Comparison of ENCODE assay signal across 8 cellular contexts in the genomic region with DNA sequence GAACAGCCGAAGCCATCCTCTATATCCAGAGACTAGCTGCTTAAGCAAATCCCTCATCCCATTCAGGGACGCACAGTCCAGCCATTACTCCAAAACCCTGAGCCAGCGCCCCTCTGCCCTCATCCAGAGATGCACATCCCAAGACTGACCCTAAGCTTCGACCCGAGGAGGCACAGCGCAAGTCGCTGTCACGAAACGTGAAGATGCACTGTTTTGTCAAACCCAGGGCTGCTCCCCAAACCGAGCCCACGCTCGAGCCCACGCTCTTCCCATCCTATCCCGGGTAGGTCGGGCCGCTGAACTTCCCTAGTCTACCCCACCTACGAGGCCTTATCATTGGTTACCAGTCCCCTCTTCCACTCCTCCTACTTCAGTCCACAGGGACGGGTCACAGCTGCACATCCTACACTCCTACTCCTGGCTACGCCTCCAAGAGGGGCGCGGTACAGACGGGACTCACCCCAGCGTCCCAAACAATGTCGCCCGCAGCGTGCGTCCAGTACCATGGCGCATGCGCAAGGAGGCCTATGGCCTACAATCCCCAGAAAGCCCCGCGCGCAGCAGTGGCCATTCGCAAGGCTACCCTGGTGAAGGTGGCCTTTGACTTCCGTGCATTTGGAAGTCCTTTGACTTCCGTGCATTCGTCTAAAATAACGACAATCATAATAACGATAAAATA. TPM values are rescaled to one million over a fixed set of nuclear protein-coding genes. Genes with fewer than 3 reads are reported as not detected.
DNase-seq lines count a peak whose midpoint lies in the region; ATAC-seq and TF ChIP-seq lines count a peak whose summit lies in the region.

A gene (minus strand): TSS at position 501 of the 679 bp plus-strand sequence. CDS start 4,395 bp downstream, outside the sequence.

- peak within 1 kb of the TSS; percentile 79 for H3K4me2 ChIP-seq in smooth muscle cell

- H3K36me3 Mint-ChIP-seq in T-helper 1 cell treated with Interleukin-12 subunit alpha and Interleukin-12 subunit beta and Interleukin-4 antibody, amounts not matched to agents 30 μg/mL and 1 μg/mL, for 36 hours (ENCODE audit: low read depth): peaks cover 3% of the 10 kb centered on the region

- peak within 1 kb of the TSS; percentile 77 for H3K4me3 Mint-ChIP-seq in T-helper 1 cell treated with Interleukin-12 subunit alpha and Interleukin-12 subunit beta and Interleukin-4 antibody, amounts not matched to agents 30 μg/mL and 1 μg/mL, for 36 hours

- TF ChIP-seq POLR2A in breast epithelium (IDR thresholded peaks at IDR 0.05): no peak

- ATAC-seq in GM19395 (IDR thresholded peaks at IDR 0.05; ENCODE audit: unreplicated experiment): peak; percentile 76
- ATAC-seq in GM18858 (IDR thresholded peaks at IDR 0.05; ENCODE audit: unreplicated experiment): no peak

- H3K9me3 ChIP-seq in breast epithelium (peaks cover 11% of the 10 kb centered on the region in 2 donors), smooth muscle cell (replicated peaks; ENCODE audit: low read depth) (no peaks in the 10 kb centered on the region)

- 2% methylated on average over 38 of the region's 38 CpGs for WGBS in smooth muscle cell (ENCODE audit: low lambda C conversion rate)

- no peaks in the 10 kb centered on the region for H4K20me1 ChIP-seq in smooth muscle cell (ENCODE audit: low read depth)

- peaks cover 44% of the 10 kb centered on the region for H3K9me3 Mint-ChIP-seq in T-helper 1 cell treated with Interleukin-12 subunit alpha and Interleukin-12 subunit beta and Interleukin-4 antibody, amounts not matched to agents 30 μg/mL and 1 μg/mL, for 36 hours

- H3K27me3 Mint-ChIP-seq in T-helper 1 cell treated with Interleukin-12 subunit alpha and Interleukin-12 subunit beta and Interleukin-4 antibody, amounts not matched to agents 30 μg/mL and 1 μg/mL, for 36 hours (ENCODE audit: low read depth): no peaks in the 10 kb centered on the region

- H3K27me3 ChIP-seq in breast epithelium (no peaks in the 10 kb centered on the region), smooth muscle cell (ENCODE audit: low read depth) (no peaks in the 10 kb centered on the region)

- TF ChIP-seq CTCF in breast epithelium (IDR thresholded peaks at IDR 0.05) (no peak), smooth muscle cell (IDR thresholded peaks at IDR 0.05; ENCODE audit: borderline replicate concordance, insufficient read depth, poor library complexity, severe bottlenecking) (no peak)

- H2AFZ ChIP-seq in smooth muscle cell (ENCODE audit: low read depth): peak within 1 kb of the TSS; percentile 99

- H3K4me1 ChIP-seq in breast epithelium (no peaks in the 10 kb centered on the region), smooth muscle cell (ENCODE audit: low read depth) (no peaks in the 10 kb centered on the region)

- H3K27ac Mint-ChIP-seq in T-helper 1 cell treated with Interleukin-12 subunit alpha and Interleukin-12 subunit beta and Interleukin-4 antibody, amounts not matched to agents 30 μg/mL and 1 μg/mL, for 36 hours: peak within 1 kb of the TSS; percentile 11

- peaks cover 4% of the 10 kb centered on the region for H3K4me1 Mint-ChIP-seq in T-helper 1 cell treated with Interleukin-12 subunit alpha and Interleukin-12 subunit beta and Interleukin-4 antibody, amounts not matched to agents 30 μg/mL and 1 μg/mL, for 36 hours (ENCODE audit: low read depth)

- no peaks in the 10 kb centered on the region for H3F3A ChIP-seq in smooth muscle cell (ENCODE audit: low read depth)

- H3K4me3 ChIP-seq in breast epithelium: peak within 1 kb of the TSS; percentile 36 to 76 (median 59)
- H3K4me3 ChIP-seq in smooth muscle cell: peak within 1 kb of the TSS; percentile 65

- no peak within 1 kb of the TSS for H3K9ac ChIP-seq in smooth muscle cell (ENCODE audit: low read depth)

- H3K27ac ChIP-seq in breast epithelium (peak within 1 kb of the TSS in 1 of 2 donors; percentile 25), smooth muscle cell (ENCODE audit: low read depth) (no peak within 1 kb of the TSS)

- no peaks in the 10 kb centered on the region for H3K79me2 ChIP-seq in smooth muscle cell (ENCODE audit: low read depth)

- H3K36me3 ChIP-seq in breast epithelium: no peaks in the 10 kb centered on the region
- no peaks in the 10 kb centered on the region for H3K36me3 ChIP-seq in smooth muscle cell (ENCODE audit: low read depth)

- intact Hi-C loops in breast epithelium (cut with DNase I; ENCODE audit: low total_unique reads): no loop called here

- peak; percentile 86 to 90 for DNase-seq in breast epithelium (ENCODE audit: low spot score in 2 of 2)
- DNase-seq in iPS-NIHi7 (ENCODE audit: extremely low spot score): peak; percentile 98
- DNase-seq in smooth muscle cell (lab: John Stamatoyannopoulos, UW; ENCODE audit: unreplicated experiment): no peak
- DNase-seq in NCI-H1436 (lab: John Stamatoyannopoulos, UW): no peak
- no peak for DNase-seq in midbrain (lab: John Stamatoyannopoulos, UW)

RNA-seq across cellular contexts. Expression of the gene that starts here (rescaled TPM):
- 1 to 10 TPM; 1.6 to 7.3 (median 3.6) TPM for total RNA-seq in breast epithelium
- 4.9 and 6.7 TPM in 2 replicates for total RNA-seq in smooth muscle cell
- polyA plus RNA-seq in smooth muscle cell: 3.7 and 5.2 TPM in 2 replicates

Comparison
In these comparisons a context has a peak if more than half of its experiments do, and no peak if none do; other contexts are left out.
1. DNase-seq: peak in breast epithelium (2 of 2) and iPS-NIHi7 (single experiment); none in smooth muscle cell (single experiment), NCI-H1436 (single experiment) and midbrain (single experiment).